In the genomic region with DNA sequence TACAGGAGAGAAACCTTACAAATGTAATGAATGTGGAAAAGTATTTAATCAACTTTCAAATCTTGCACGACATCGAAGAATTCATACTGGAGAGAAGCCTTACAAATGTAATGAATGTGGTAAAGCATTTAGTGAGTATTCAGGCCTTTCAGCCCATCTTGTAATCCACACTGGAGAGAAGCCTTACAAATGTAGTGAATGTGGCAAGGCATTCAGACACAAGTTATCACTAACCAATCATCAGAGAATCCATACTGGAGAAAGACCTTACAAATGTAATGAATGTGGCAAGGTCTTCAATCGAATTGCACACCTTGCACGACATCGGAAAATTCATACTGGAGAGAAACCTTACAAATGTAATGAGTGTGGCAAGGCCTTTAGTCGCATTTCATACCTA, we compare ENCODE assay signal across 2 cellular contexts.
TF ChIP-seq lines count a peak whose summit lies in the region.

No MANE protein-coding gene starts in this region.

TF ChIP-seq in liver, 16 proteins besides CTCF, POLR2A, EP300 and RAD21:
- TF ChIP-seq HNF4A (conservative IDR thresholded peaks at IDR 0.05) (no peak), YY1 (IDR thresholded peaks at IDR 0.05) (no peak), GABPA (IDR thresholded peaks at IDR 0.05 in 1 of 2, conservative IDR thresholded peaks at IDR 0.05 in 1 of 2) (no peak), TAF1 (conservative IDR thresholded peaks at IDR 0.05) (no peak), FOXA1 (IDR thresholded peaks at IDR 0.05) (no peak), HNF4G (IDR thresholded peaks at IDR 0.05) (no peak), EGR1 (IDR thresholded peaks at IDR 0.05; ENCODE audit: low read depth in 2 of 2) (no peak), FOXA2 (IDR thresholded peaks at IDR 0.05) (no peak), JUND (IDR thresholded peaks at IDR 0.05) (no peak), NR2F2 (IDR thresholded peaks at IDR 0.05) (no peak), RXRA (IDR thresholded peaks at IDR 0.05) (no peak), SP1 (IDR thresholded peaks at IDR 0.05) (no peak)
- TF ChIP-seq, protein P1, sequence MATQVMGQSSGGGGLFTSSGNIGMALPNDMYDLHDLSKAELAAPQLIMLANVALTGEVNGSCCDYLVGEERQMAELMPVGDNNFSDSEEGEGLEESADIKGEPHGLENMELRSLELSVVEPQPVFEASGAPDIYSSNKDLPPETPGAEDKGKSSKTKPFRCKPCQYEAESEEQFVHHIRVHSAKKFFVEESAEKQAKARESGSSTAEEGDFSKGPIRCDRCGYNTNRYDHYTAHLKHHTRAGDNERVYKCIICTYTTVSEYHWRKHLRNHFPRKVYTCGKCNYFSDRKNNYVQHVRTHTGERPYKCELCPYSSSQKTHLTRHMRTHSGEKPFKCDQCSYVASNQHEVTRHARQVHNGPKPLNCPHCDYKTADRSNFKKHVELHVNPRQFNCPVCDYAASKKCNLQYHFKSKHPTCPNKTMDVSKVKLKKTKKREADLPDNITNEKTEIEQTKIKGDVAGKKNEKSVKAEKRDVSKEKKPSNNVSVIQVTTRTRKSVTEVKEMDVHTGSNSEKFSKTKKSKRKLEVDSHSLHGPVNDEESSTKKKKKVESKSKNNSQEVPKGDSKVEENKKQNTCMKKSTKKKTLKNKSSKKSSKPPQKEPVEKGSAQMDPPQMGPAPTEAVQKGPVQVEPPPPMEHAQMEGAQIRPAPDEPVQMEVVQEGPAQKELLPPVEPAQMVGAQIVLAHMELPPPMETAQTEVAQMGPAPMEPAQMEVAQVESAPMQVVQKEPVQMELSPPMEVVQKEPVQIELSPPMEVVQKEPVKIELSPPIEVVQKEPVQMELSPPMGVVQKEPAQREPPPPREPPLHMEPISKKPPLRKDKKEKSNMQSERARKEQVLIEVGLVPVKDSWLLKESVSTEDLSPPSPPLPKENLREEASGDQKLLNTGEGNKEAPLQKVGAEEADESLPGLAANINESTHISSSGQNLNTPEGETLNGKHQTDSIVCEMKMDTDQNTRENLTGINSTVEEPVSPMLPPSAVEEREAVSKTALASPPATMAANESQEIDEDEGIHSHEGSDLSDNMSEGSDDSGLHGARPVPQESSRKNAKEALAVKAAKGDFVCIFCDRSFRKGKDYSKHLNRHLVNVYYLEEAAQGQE (IDR thresholded peaks at IDR 0.05) = no peak
- TF ChIP-seq, protein P2, sequence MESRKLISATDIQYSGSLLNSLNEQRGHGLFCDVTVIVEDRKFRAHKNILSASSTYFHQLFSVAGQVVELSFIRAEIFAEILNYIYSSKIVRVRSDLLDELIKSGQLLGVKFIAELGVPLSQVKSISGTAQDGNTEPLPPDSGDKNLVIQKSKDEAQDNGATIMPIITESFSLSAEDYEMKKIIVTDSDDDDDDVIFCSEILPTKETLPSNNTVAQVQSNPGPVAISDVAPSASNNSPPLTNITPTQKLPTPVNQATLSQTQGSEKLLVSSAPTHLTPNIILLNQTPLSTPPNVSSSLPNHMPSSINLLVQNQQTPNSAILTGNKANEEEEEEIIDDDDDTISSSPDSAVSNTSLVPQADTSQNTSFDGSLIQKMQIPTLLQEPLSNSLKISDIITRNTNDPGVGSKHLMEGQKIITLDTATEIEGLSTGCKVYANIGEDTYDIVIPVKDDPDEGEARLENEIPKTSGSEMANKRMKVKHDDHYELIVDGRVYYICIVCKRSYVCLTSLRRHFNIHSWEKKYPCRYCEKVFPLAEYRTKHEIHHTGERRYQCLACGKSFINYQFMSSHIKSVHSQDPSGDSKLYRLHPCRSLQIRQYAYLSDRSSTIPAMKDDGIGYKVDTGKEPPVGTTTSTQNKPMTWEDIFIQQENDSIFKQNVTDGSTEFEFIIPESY (IDR thresholded peaks at IDR 0.05) = no peak
- TF ChIP-seq, protein P3, sequence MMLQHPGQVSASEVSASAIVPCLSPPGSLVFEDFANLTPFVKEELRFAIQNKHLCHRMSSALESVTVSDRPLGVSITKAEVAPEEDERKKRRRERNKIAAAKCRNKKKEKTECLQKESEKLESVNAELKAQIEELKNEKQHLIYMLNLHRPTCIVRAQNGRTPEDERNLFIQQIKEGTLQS (IDR thresholded peaks at IDR 0.05) = no peak
- TF ChIP-seq, protein P4, sequence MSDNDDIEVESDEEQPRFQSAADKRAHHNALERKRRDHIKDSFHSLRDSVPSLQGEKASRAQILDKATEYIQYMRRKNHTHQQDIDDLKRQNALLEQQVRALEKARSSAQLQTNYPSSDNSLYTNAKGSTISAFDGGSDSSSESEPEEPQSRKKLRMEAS (IDR thresholded peaks at IDR 0.05) = no peak

TF ChIP-seq in K562, 482 proteins besides CTCF, POLR2A, EP300 and RAD21:
- TF ChIP-seq ZNF274 (IDR thresholded peaks at IDR 0.05; ENCODE audit: borderline replicate concordance, low read depth, low read length) = peak; percentile 77
- TF ChIP-seq MCM3 (IDR thresholded peaks at IDR 0.05) = no peak
